1 cellular context compared by ENCODE assay signal in the genomic region with DNA sequence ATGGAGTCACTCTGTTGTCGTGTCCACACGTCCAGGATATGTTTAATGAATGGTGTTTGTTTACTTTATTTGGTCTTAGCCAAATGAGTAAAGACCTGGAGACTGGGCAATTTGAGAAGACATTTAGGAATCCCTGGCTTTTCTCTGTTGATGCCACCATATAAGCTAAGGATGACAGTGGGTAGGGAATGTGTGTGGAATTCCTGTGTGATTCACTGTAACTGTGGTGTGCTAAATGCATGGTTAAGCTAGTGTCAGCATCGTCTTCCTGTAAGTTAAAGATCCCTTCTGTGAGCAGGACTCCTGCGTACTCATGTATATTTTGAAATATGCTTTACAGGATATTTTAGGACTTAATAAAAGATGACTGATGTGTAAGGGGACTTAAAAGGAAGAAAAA.
TF ChIP-seq lines count a peak whose summit lies in the region.

No MANE protein-coding gene starts in this region.

TF ChIP-seq in IMR-90, 13 proteins besides CTCF, POLR2A, EP300 and RAD21 (continued from another document):
- no peak for TF ChIP-seq USF2 (IDR thresholded peaks at IDR 0.05; ENCODE audit: low read depth, low read length)
- no peak for TF ChIP-seq MAZ (IDR thresholded peaks at IDR 0.05; ENCODE audit: borderline replicate concordance, low read depth, low read length)
- TF ChIP-seq NFE2L2 (IDR thresholded peaks at IDR 0.05; ENCODE audit: low read depth, low read length): no peak
- no peak for TF ChIP-seq SMC3 (IDR thresholded peaks at IDR 0.05; ENCODE audit: low read depth, low read length)
- TF ChIP-seq CHD1 (IDR thresholded peaks at IDR 0.05; ENCODE audit: low read depth, low read length): no peak
